21 cellular contexts compared by ENCODE assay signal in the genomic region with DNA sequence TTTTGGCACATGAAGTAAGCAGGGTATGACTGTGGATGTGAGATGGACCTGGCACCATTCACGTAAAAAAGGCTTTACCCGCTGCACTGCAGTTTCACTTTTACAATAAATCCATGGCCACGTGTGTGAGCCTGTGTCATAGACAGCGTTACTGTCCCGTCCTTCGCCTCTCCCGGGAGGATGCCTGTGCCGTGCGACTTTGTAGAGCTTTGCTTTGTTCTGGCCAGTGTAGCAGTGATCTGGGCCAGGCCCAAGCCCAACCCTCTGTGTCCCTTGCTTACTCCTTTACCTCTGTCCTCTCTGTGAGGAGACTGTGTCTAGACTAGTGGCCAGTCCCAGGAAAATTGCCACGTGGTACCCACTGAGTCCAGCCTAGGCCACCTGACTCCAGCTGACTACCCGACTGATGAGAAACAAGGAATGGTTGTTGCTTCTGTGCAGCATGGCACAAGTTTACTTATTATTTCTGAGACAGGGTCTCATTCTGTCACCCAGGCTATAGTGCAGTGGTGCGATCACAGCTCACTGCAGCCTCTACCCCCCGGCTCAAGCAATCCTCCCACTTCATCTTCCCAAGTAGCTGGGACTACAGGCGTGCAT. TPM values are rescaled to one million over a fixed set of nuclear protein-coding genes. Genes with fewer than 3 reads are reported as not detected.
DNase-seq lines count a peak whose midpoint lies in the region; ATAC-seq and TF ChIP-seq lines count a peak whose summit lies in the region.
"Had no signal": no experiment of that assay in that cellular context is flagged by ENCODE, and none has a peak within 500 bp of the region (broad histone marks: within the 10 kb centered on the region; RNA-seq: fewer than 3 reads in every experiment).

No MANE protein-coding gene starts in this region.

- no peak overlapping the region for H3K4me3 ChIP-seq in upper lobe of right lung
- H3K4me3 ChIP-seq: A549, ascending aorta, pancreas, SJCRH30, thoracic aorta had no signal

- no peak overlapping the region for H3K27ac Mint-ChIP-seq in T-cell
- no peak overlapping the region for H3K27ac Mint-ChIP-seq in effector memory CD8-positive, alpha-beta T cell
- H3K27ac Mint-ChIP-seq: activated T-helper 2 cell treated with anti-CD3 and anti-CD28 coated beads, Interferon-gamma antibody, Interleukin-2, Interleukin-4, amounts not matched to agents 10 μg/mL and 5 μg/mL and 100 μg/mL, durations not matched to agents 14 hours and 24 hours and 36 hours had no signal

- H3K27me3 ChIP-seq in upper lobe of right lung: no peaks in the 10 kb centered on the region
- H3K27me3 ChIP-seq: ascending aorta, pancreas, SJCRH30 had no signal

- POLR2A ChIA-PET in T-cell (lab: Charles Lee): interaction anchor here in 1 of 2 donors (0.6 kb wide), 1 partner anchor 63 kb away, joined by 3 read pairs; no protein-coding TSS in a partner anchor

- no peaks in the 10 kb centered on the region for H3K27me3 Mint-ChIP-seq in T-cell
- peaks cover 14 to 41% of the 10 kb centered on the region in 2 donors for H3K27me3 Mint-ChIP-seq in effector memory CD8-positive, alpha-beta T cell

- CTCF ChIA-PET in T-cell (lab: Charles Lee): no interaction called here

- no peak for ATAC-seq in upper lobe of right lung
- ATAC-seq in GM21576 (IDR thresholded peaks at IDR 0.05; ENCODE audit: unreplicated experiment): no peak
- no peak for ATAC-seq in T-cell (replicated peaks in 1 of 4)
- no peak for ATAC-seq in effector memory CD8-positive, alpha-beta T cell (replicated peaks)
- ATAC-seq: A549; activated CD4-positive, CD25-positive, alpha-beta regulatory T cell treated with anti-CD3 and anti-CD28 coated beads, Interleukin-2, amount 50 U/mL, for 24 hours; HCT116 had no signal

- H3K9me3 ChIP-seq in upper lobe of right lung: no peaks in the 10 kb centered on the region
- H3K9me3 ChIP-seq: A549, ascending aorta, pancreas, SJCRH30, thoracic aorta had no signal

- DNase-seq in activated gamma-delta T cell treated with Interleukin-2 at 50 U/mL for 16 hours (peak; percentile 1), activated gamma-delta T cell (lab: John Stamatoyannopoulos, UW) (no peak), globus pallidus (ENCODE audit: low spot score) (peak; percentile 66), midbrain (lab: John Stamatoyannopoulos, UW) (peak; percentile 23), upper lobe of right lung (peak; percentile 46), T-cell (no peak)
- DNase-seq in effector memory CD8-positive, alpha-beta T cell: no peak
- DNase-seq: NCI-H1092; pancreas; SJCRH30; small intestine; stimulated activated CD4-positive, alpha-beta T cell treated with anti-CD3 and anti-CD28 coated beads, Interleukin-4, amount 100 ng/mL, for 4 hours; T-helper 2 cell had no signal

- no peak overlapping the region for H3K27ac ChIP-seq in upper lobe of right lung
- H3K27ac ChIP-seq: A549, ascending aorta, KMS-11, pancreas, SJCRH30, thoracic aorta had no signal

- no peaks in the 10 kb centered on the region for H3K36me3 ChIP-seq in upper lobe of right lung
- H3K36me3 ChIP-seq: ascending aorta, pancreas, SJCRH30, thoracic aorta had no signal

- no peaks in the 10 kb centered on the region for H3K9me3 Mint-ChIP-seq in T-cell
- H3K9me3 Mint-ChIP-seq in effector memory CD8-positive, alpha-beta T cell: no peaks in the 10 kb centered on the region
- H3K9me3 Mint-ChIP-seq: activated T-helper 2 cell treated with anti-CD3 and anti-CD28 coated beads, Interferon-gamma antibody, Interleukin-2, Interleukin-4, amounts not matched to agents 10 μg/mL and 5 μg/mL and 100 μg/mL, durations not matched to agents 14 hours and 24 hours and 36 hours had no signal

- H3K4me1 Mint-ChIP-seq in T-cell: no peaks in the 10 kb centered on the region
- no peaks in the 10 kb centered on the region for H3K4me1 Mint-ChIP-seq in effector memory CD8-positive, alpha-beta T cell (ENCODE audit: low read depth in 2 of 2)

- no peak for TF ChIP-seq CTCF in upper lobe of right lung (IDR thresholded peaks at IDR 0.05)

- H3K4me1 ChIP-seq in upper lobe of right lung: no peaks in the 10 kb centered on the region
- H3K4me1 ChIP-seq: A549, ascending aorta, pancreas, SJCRH30 had no signal

- intact Hi-C loops in upper lobe of right lung (cut with DNase I): no loop called here

- no peak overlapping the region for H3K4me3 Mint-ChIP-seq in T-cell
- no peak overlapping the region for H3K4me3 Mint-ChIP-seq in effector memory CD8-positive, alpha-beta T cell

- H3K36me3 Mint-ChIP-seq in T-cell: no peaks in the 10 kb centered on the region
- H3K36me3 Mint-ChIP-seq in effector memory CD8-positive, alpha-beta T cell (ENCODE audit: insufficient read depth): peaks cover 8% of the 10 kb centered on the region

RNA-seq across cellular contexts. Expression of a gene that starts 48.1 kb away (rescaled TPM):
- total RNA-seq in upper lobe of right lung (0.32 TPM), T-cell (under 1 TPM; 0.32 to 0.98 (median 0.50) TPM)
- total RNA-seq: ascending aorta, SJCRH30 had no signal

Comparison
In these comparisons a context has a peak if more than half of its experiments do, and no peak if none do; other contexts are left out.
1. DNase-seq: peak in activated gamma-delta T cell treated with Interleukin-2 at 50 U/mL for 16 hours (single experiment), globus pallidus (single experiment), midbrain (single experiment) and upper lobe of right lung (single experiment); none in activated gamma-delta T cell (single experiment), T-cell (0 of 34) and effector memory CD8-positive, alpha-beta T cell (0 of 3).